Comparison of ENCODE assay signal across 8 cellular contexts in genomic region chr11:74170694-74171629, GRCh38.
DNase-seq lines count a peak whose midpoint lies in the region; ATAC-seq and TF ChIP-seq lines count a peak whose summit lies in the region.

Gene C2CD3, minus strand, starts transcription at chr11:74171002. Its CDS starts 210 bp downstream, at chr11:74170792.
Gene PPME1, plus strand, starts transcription at chr11:74171289. Its CDS starts 133 bp downstream, at chr11:74171422.

- DNase-seq in Ammon's horn (ENCODE audit: low spot score) (peak; percentile 99), NCI-H446 treated with DMSO at 0.1 percent for 48 hours (lab: John Stamatoyannopoulos, UW) (peak; percentile 99), cerebellar nuclear complex (lab: John Stamatoyannopoulos, UW) (peak; percentile 97 to 99), islet precursor cell (peak; percentile 100)
- peak; percentile 95 to 98 (median 97) for DNase-seq in stimulated activated CD4-positive, alpha-beta T cell treated with anti-CD3 and anti-CD28 coated beads, Interleukin-12 subunit alpha, Interleukin-12 subunit beta, amount 100 ng/mL, for 48 hours (ENCODE audit: low read depth in 2 of 3, low spot score in 1 of 3)

- ATAC-seq in HG03378 (IDR thresholded peaks at IDR 0.05; ENCODE audit: unreplicated experiment): peak; percentile 95
- peak; percentile 98 to 99 for ATAC-seq in activated CD4-positive, CD25-positive, alpha-beta regulatory T cell treated with anti-CD3 and anti-CD28 coated beads, Interleukin-2, amount 50 U/mL, for 24 hours

- TF ChIP-seq POLR2A in GM19099 (IDR thresholded peaks at IDR 0.05; ENCODE audit: extremely low read depth, insufficient read length, low read depth): peak; percentile 84

Comparison
In these comparisons a context has a peak if more than half of its experiments do, and no peak if none do; other contexts are left out.
1. Peak in every context shown above with its lines: DNase-seq and ATAC-seq.